Comparison of ENCODE assay signal across 8 cellular contexts in genomic region chr18:3245853-3246635, GRCh38. TPM values are rescaled to one million over a fixed set of nuclear protein-coding genes. Genes with fewer than 3 reads are reported as not detected.
A peak's percentile ranks its signal among the peaks of the same experiment; 100 is the strongest.
DNase-seq lines count a peak whose midpoint lies in the region; ATAC-seq and TF ChIP-seq lines count a peak whose summit lies in the region.

No MANE protein-coding gene starts in this region.

- no peak overlapping the region for H3K14ac ChIP-seq in neuronal stem cell (ENCODE audit: low read length)

- 100% methylated on average over 3 of the region's 29 CpGs; no CpG with 5 or more reads in 1 of the 2 donors for WGBS in neuronal stem cell (ENCODE audit: extremely low coverage in 2 of 2, insufficient read length in 2 of 2, insufficient replicate concordance in 1 of 2), 2 donors

- peak; percentile 48 for ATAC-seq in GM21786 (IDR thresholded peaks at IDR 0.05; ENCODE audit: unreplicated experiment)
- peak; percentile 71 for ATAC-seq in foreskin keratinocyte

- DNase-seq in Karpas-422 (peak; percentile 93), RWPE1 (ENCODE audit: low spot score) (peak; percentile 74), activated gamma-delta T cell (lab: John Stamatoyannopoulos, UW) (peak; percentile 48), foreskin keratinocyte (peak in 1 of 2 donors; percentile 80), neuronal stem cell (ENCODE audit: low spot score) (peak; percentile 69)

- H3K4me2 ChIP-seq in DOHH2 (ENCODE audit: low read length) (peak overlapping the region; percentile 93), Karpas-422 (ENCODE audit: low read depth, low read length, poor library complexity, severe bottlenecking) (peak overlapping the region; percentile 86), neuronal stem cell (ENCODE audit: insufficient read depth, low read length, poor library complexity, severe bottlenecking) (peak overlapping the region; percentile 2)

- no peaks in the 10 kb centered on the region for H3K9me2 ChIP-seq in DOHH2 (replicated peaks; ENCODE audit: control insufficient read depth, low read length)
- H3K9me2 ChIP-seq in Karpas-422 (replicated peaks; ENCODE audit: insufficient read depth, low read length), result no peaks in the 10 kb centered on the region

- peak overlapping the region; percentile 93 for H3K27ac ChIP-seq in DOHH2 (ENCODE audit: low read depth, low read length)
- H3K27ac ChIP-seq in Karpas-422 (ENCODE audit: low read length), result peak overlapping the region; percentile 82
- H3K27ac ChIP-seq in RWPE1, result peak overlapping the region; percentile 94
- no peak overlapping the region for H3K27ac ChIP-seq in foreskin keratinocyte
- H3K27ac ChIP-seq in neuronal stem cell (replicated peaks; ENCODE audit: low read length), result no peak overlapping the region
- H3K27ac ChIP-seq in subcutaneous abdominal adipose tissue (ENCODE audit: low read depth, low read length), result peak overlapping the region; percentile 99

- CTCF ChIA-PET in RWPE1 (lab: Yijun Ruan, JAX), result interaction anchor here (0.5 to 1.8 kb wide), 32 partner anchors 12 to 477 kb away, joined by 3 to 17 read pairs (median 3); no protein-coding TSS in a partner anchor

- H2BK5ac ChIP-seq in neuronal stem cell (ENCODE audit: low read length), result no peak overlapping the region

- H3K4me1 ChIP-seq in DOHH2 (ENCODE audit: control insufficient read depth, low read length) (peaks cover 39% of the 10 kb centered on the region), Karpas-422 (ENCODE audit: low read length) (peaks cover 34% of the 10 kb centered on the region), foreskin keratinocyte (peaks cover 16% of the 10 kb centered on the region), neuronal stem cell (ENCODE audit: control insufficient read depth in 2 of 2, insufficient read depth in 1 of 2, low read depth in 1 of 2, low read length in 2 of 2) (peaks cover 0 to 3% of the 10 kb centered on the region in 2 donors), subcutaneous abdominal adipose tissue (ENCODE audit: control insufficient read depth in 5 of 5, insufficient read depth in 5 of 5, low read length in 5 of 5) (peaks cover 6 to 59% (median 55%) of the 10 kb centered on the region in 5 donors)

- H3K9me3 ChIP-seq in DOHH2 (ENCODE audit: control insufficient read depth, insufficient read depth, low read length) (peaks cover 9% of the 10 kb centered on the region), Karpas-422 (ENCODE audit: low read length) (no peaks in the 10 kb centered on the region), neuronal stem cell (replicated peaks in 1 of 2; ENCODE audit: control insufficient read depth in 2 of 2, insufficient read depth in 1 of 2, low read depth in 1 of 2, low read length in 2 of 2) (peaks cover 4 to 19% of the 10 kb centered on the region in 2 donors), subcutaneous abdominal adipose tissue (ENCODE audit: control insufficient read depth in 5 of 5, low read length in 5 of 5) (no peaks in the 10 kb centered on the region)

- no peak overlapping the region for H3K23ac ChIP-seq in neuronal stem cell (ENCODE audit: low read depth, low read length, poor library complexity)

- peaks cover 12% of the 10 kb centered on the region for H3F3A ChIP-seq in DOHH2 (ENCODE audit: control insufficient read depth, insufficient read depth)

- H3K27me3 ChIP-seq in DOHH2 (ENCODE audit: control insufficient read depth, low read length) (no peaks in the 10 kb centered on the region), Karpas-422 (ENCODE audit: low read length) (no peaks in the 10 kb centered on the region), foreskin keratinocyte (no peaks in the 10 kb centered on the region), neuronal stem cell (ENCODE audit: control insufficient read depth in 3 of 3, insufficient read depth in 3 of 3, low read depth in 1 of 3, low read length in 3 of 3) (no peaks in the 10 kb centered on the region), subcutaneous abdominal adipose tissue (ENCODE audit: control insufficient read depth in 5 of 5, insufficient read depth in 4 of 5, low read length in 5 of 5) (no peaks in the 10 kb centered on the region)

- no peak overlapping the region for H3K4ac ChIP-seq in neuronal stem cell (ENCODE audit: low read length)

- H3K9ac ChIP-seq in Karpas-422 (ENCODE audit: low read length) (peak overlapping the region; percentile 95), neuronal stem cell (ENCODE audit: low read depth, low read length, poor library complexity) (no peak overlapping the region), subcutaneous abdominal adipose tissue (ENCODE audit: low read length in 5 of 5) (peak overlapping the region; percentile 79 to 98 (median 83))

- H2AK5ac ChIP-seq in neuronal stem cell (ENCODE audit: low read depth, low read length), result no peak overlapping the region

- H3K79me1 ChIP-seq in neuronal stem cell (ENCODE audit: low read depth, low read length), result peaks cover 5% of the 10 kb centered on the region

- no peak overlapping the region for H4K8ac ChIP-seq in neuronal stem cell (ENCODE audit: low read depth, low read length)

- H2BK120ac ChIP-seq in neuronal stem cell (ENCODE audit: low read depth, low read length), result no peak overlapping the region

- no peak overlapping the region for H4K91ac ChIP-seq in neuronal stem cell (ENCODE audit: low read depth, low read length, poor library complexity)

- no peak overlapping the region for H2BK12ac ChIP-seq in neuronal stem cell (ENCODE audit: low read length)

- TF ChIP-seq CTCF in DOHH2 (IDR thresholded peaks at IDR 0.05; ENCODE audit: low read depth, low read length, poor library complexity, severe bottlenecking) (peak; percentile 94), RWPE1 (conservative IDR thresholded peaks at IDR 0.05; ENCODE audit: low read depth) (peak; percentile 93), foreskin keratinocyte (conservative IDR thresholded peaks at IDR 0.05) (peak; percentile 96)

- H4K20me1 ChIP-seq in DOHH2 (ENCODE audit: control insufficient read depth, insufficient read depth, low read depth, low read length), result peaks cover 10% of the 10 kb centered on the region
- peaks cover 14% of the 10 kb centered on the region; the same call in 1 of the 2 replicates for H4K20me1 ChIP-seq in Karpas-422 (ENCODE audit: insufficient read depth, low read depth, low read length)

- peaks cover 58% of the 10 kb centered on the region for H3K79me2 ChIP-seq in DOHH2 (ENCODE audit: control insufficient read depth, low read length)
- peaks cover 33% of the 10 kb centered on the region for H3K79me2 ChIP-seq in Karpas-422 (ENCODE audit: low read length)

- peaks cover 29% of the 10 kb centered on the region for H3K36me3 ChIP-seq in DOHH2 (ENCODE audit: control insufficient read depth, low read length)
- H3K36me3 ChIP-seq in Karpas-422 (ENCODE audit: insufficient read depth, low read length), result peaks cover 15% of the 10 kb centered on the region; the same call in 1 of the 2 replicates
- peaks cover 0 to 21% of the 10 kb centered on the region in 2 donors for H3K36me3 ChIP-seq in neuronal stem cell (replicated peaks in 1 of 2; ENCODE audit: control insufficient read depth in 2 of 2, insufficient read depth in 2 of 2, low read length in 2 of 2)
- no peaks in the 10 kb centered on the region for H3K36me3 ChIP-seq in subcutaneous abdominal adipose tissue (ENCODE audit: control insufficient read depth in 5 of 5, insufficient read depth in 5 of 5, low read length in 5 of 5)

- peak overlapping the region; percentile 77 for H2AFZ ChIP-seq in Karpas-422 (ENCODE audit: low read length)
- H2AFZ ChIP-seq in neuronal stem cell (ENCODE audit: low read length), result peak overlapping the region; percentile 49

- H2BK15ac ChIP-seq in neuronal stem cell (ENCODE audit: low read length), result no peak overlapping the region

- POLR2A ChIA-PET in RWPE1 (lab: Yijun Ruan, JAX; ENCODE audit: low non-redundant PET), result no interaction called here

- peak overlapping the region; percentile 96 for H3K4me3 ChIP-seq in DOHH2 (ENCODE audit: low read length)
- H3K4me3 ChIP-seq in Karpas-422 (ENCODE audit: low read length), result peak overlapping the region; percentile 89
- no peak overlapping the region for H3K4me3 ChIP-seq in neuronal stem cell (ENCODE audit: low read length in 2 of 2)
- peak overlapping the region; percentile 85 to 97 (median 94) for H3K4me3 ChIP-seq in subcutaneous abdominal adipose tissue (ENCODE audit: low read depth in 1 of 5, low read length in 5 of 5)

- no peak overlapping the region for H3K18ac ChIP-seq in neuronal stem cell (ENCODE audit: low read length)

RNA-seq across cellular contexts. Expression of gene MYL12A, which starts 1.6 kb away (rescaled TPM):
- total RNA-seq in Karpas-422 (2014; rRNA removed; shearing (Covaris generic); ENCODE audit: low replicate concordance), result 300 and 482 TPM in 2 replicates
- 549 and 551 TPM in 2 replicates for total RNA-seq in foreskin keratinocyte
- 617 and 641 TPM in 2 replicates for polyA plus RNA-seq in foreskin keratinocyte
- 183 TPM for polyA plus RNA-seq in neuronal stem cell (2013, experiment 1 of 2)
- 185 TPM for polyA plus RNA-seq in neuronal stem cell (2013, experiment 2 of 2)

RNA-seq across cellular contexts. Expression of gene MYL12B, which starts 15.9 kb away (rescaled TPM):
- 124 and 254 TPM in 2 replicates for total RNA-seq in Karpas-422 (2014; rRNA removed; shearing (Covaris generic); ENCODE audit: low replicate concordance)
- total RNA-seq in foreskin keratinocyte, result 808 and 830 TPM in 2 replicates
- polyA plus RNA-seq in foreskin keratinocyte, result 928 and 936 TPM in 2 replicates
- 132 TPM for polyA plus RNA-seq in neuronal stem cell (2013, experiment 1 of 2)
- 130 TPM for polyA plus RNA-seq in neuronal stem cell (2013, experiment 2 of 2)

RNA-seq across cellular contexts. Expression of gene MYOM1, which starts 26.3 kb away (rescaled TPM):
- 0.04 TPM in 1 of 2 replicates, not detected in the other for total RNA-seq in Karpas-422 (2014; rRNA removed; shearing (Covaris generic); ENCODE audit: low replicate concordance)
- total RNA-seq in foreskin keratinocyte, result 0.07 and 0.11 TPM in 2 replicates
- 0.03 and 0.10 TPM in 2 replicates for polyA plus RNA-seq in foreskin keratinocyte
- 0.42 TPM for polyA plus RNA-seq in neuronal stem cell (2013, experiment 1 of 2)
- polyA plus RNA-seq in neuronal stem cell (2013, experiment 2 of 2), result 0.46 TPM

Comparison
In these comparisons a context has a peak if more than half of its experiments do, and no peak if none do; other contexts are left out.
1. H3K27ac ChIP-seq: peak in DOHH2 (single experiment), Karpas-422 (single experiment), RWPE1 (single experiment) and subcutaneous abdominal adipose tissue (single experiment); none in foreskin keratinocyte (single experiment) and neuronal stem cell (single experiment).
2. H3K4me2 ChIP-seq: peak in every context shown above with its lines; median percentile 93 in DOHH2; 86 in Karpas-422; 2 in neuronal stem cell.
3. H3K4me3 ChIP-seq: peak in DOHH2 (single experiment), Karpas-422 (single experiment) and subcutaneous abdominal adipose tissue (5 of 5); none in neuronal stem cell (0 of 2).
4. Peak in every context shown above with its lines, with median percentiles within 50 percentile points of each other: CTCF ChIP-seq.